Comparison of ENCODE assay signal across 8 cellular contexts in genomic region chr1:70354332-70355110, GRCh38. TPM values are rescaled to one million over a fixed set of nuclear protein-coding genes. Genes with fewer than 3 reads are reported as not detected.
A peak's percentile ranks its signal among the peaks of the same experiment; 100 is the strongest.
DNase-seq lines count a peak whose midpoint lies in the region; ATAC-seq and TF ChIP-seq lines count a peak whose summit lies in the region.

TSS of gene ANKRD13C (minus strand) at chr1:70354722. CDS start at chr1:70354408, 314 bp downstream.

- ATAC-seq in RWPE2 (ENCODE audit: low read depth), result peak; percentile 88
- ATAC-seq in natural killer cell treated with Interleukin-12 subunit alpha and Interleukin-12 subunit beta and Interleukin-15 and Interleukin-18, amount 100 ng/mL, for 72 hours, result peak; percentile 96 to 98
- peak; percentile 95 for ATAC-seq in stimulated activated naive CD8-positive, alpha-beta T cell treated with anti-CD3 and anti-CD28 coated beads, Interleukin-15, Interleukin-2, amounts not matched to agents 100 U/mL and 50 U/mL, for 24 hours

- H3K36me3 ChIP-seq in RWPE2 (ENCODE audit: low read depth), result peaks cover 30% of the 10 kb centered on the region

- H3K4me1 ChIP-seq in RWPE2 (ENCODE audit: insufficient read depth, poor library complexity, severe bottlenecking), result peaks cover 12% of the 10 kb centered on the region

- peak within 1 kb of the TSS; percentile 98 for H3K27ac Mint-ChIP-seq in natural killer cell treated with Interleukin-12 subunit alpha and Interleukin-12 subunit beta and Interleukin-15 and Interleukin-18, amount 100 ng/mL, for 72 hours

- H3K9me3 ChIP-seq in RWPE2 (ENCODE audit: severe bottlenecking), result no peaks in the 10 kb centered on the region

- H3K4me3 Mint-ChIP-seq in natural killer cell treated with Interleukin-12 subunit alpha and Interleukin-12 subunit beta and Interleukin-15 and Interleukin-18, amount 100 ng/mL, for 72 hours, result peak within 1 kb of the TSS; percentile 98

- DNase-seq in EL (peak; percentile 97), H4 (ENCODE audit: low spot score) (peak; percentile 96), LoVo (ENCODE audit: low spot score) (peak; percentile 93), RWPE2 (ENCODE audit: low spot score) (peak; percentile 91), fibroblast of pulmonary artery (ENCODE audit: low read depth) (peak; percentile 97)
- DNase-seq in activated T-helper 9 cell treated with anti-CD3 and anti-CD28 coated beads, Interleukin-2, amount 50 U/mL, for 16 hours (ENCODE audit: low read depth), result peak; percentile 83
- peak; percentile 96 for DNase-seq in natural killer cell treated with Interleukin-12 subunit alpha and Interleukin-12 subunit beta and Interleukin-15 and Interleukin-18, amount 100 ng/mL, for 72 hours (ENCODE audit: low spot score)
- peak; percentile 88 for DNase-seq in stimulated activated naive CD8-positive, alpha-beta T cell treated with anti-CD3 and anti-CD28 coated beads, Interleukin-15, Interleukin-2, amounts not matched to agents 100 U/mL and 50 U/mL, for 24 hours

- H3K36me3 Mint-ChIP-seq in natural killer cell treated with Interleukin-12 subunit alpha and Interleukin-12 subunit beta and Interleukin-15 and Interleukin-18, amount 100 ng/mL, for 72 hours, result peaks cover 20% of the 10 kb centered on the region

- H3K9me3 Mint-ChIP-seq in natural killer cell treated with Interleukin-12 subunit alpha and Interleukin-12 subunit beta and Interleukin-15 and Interleukin-18, amount 100 ng/mL, for 72 hours, result no peaks in the 10 kb centered on the region

- no peaks in the 10 kb centered on the region for H3K27me3 Mint-ChIP-seq in natural killer cell treated with Interleukin-12 subunit alpha and Interleukin-12 subunit beta and Interleukin-15 and Interleukin-18, amount 100 ng/mL, for 72 hours

- H3K4me1 Mint-ChIP-seq in natural killer cell treated with Interleukin-12 subunit alpha and Interleukin-12 subunit beta and Interleukin-15 and Interleukin-18, amount 100 ng/mL, for 72 hours (ENCODE audit: low read depth in 2 of 2), result peaks cover 22 to 34% of the 10 kb centered on the region in 2 donors

- H3K4me3 ChIP-seq in RWPE2 (ENCODE audit: severe bottlenecking) (peak within 1 kb of the TSS; percentile 95), fibroblast of pulmonary artery (replicated peaks; ENCODE audit: low read depth, low read length) (peak within 1 kb of the TSS; percentile 94)

- H3K27me3 ChIP-seq in RWPE2 (ENCODE audit: insufficient read depth, poor library complexity, severe bottlenecking), result no peaks in the 10 kb centered on the region

- TF ChIP-seq CTCF in RWPE2 (IDR thresholded peaks at IDR 0.05; ENCODE audit: poor library complexity, severe bottlenecking), result peak; percentile 4
- TF ChIP-seq CTCF in fibroblast of pulmonary artery (IDR thresholded peaks at IDR 0.05; ENCODE audit: low read length, missing control alignments), result no peak

- peak within 1 kb of the TSS; percentile 65 for H3K27ac ChIP-seq in RWPE2 (ENCODE audit: poor library complexity, severe bottlenecking)

RNA-seq across cellular contexts. Expression of gene ANKRD13C, which starts in this region (rescaled TPM):
- 24.2 and 29.9 TPM in 2 replicates for total RNA-seq in H4 (2014; rRNA removed; shearing (Covaris generic))
- 10 to 100 TPM; 27.0 to 33.2 TPM for total RNA-seq in natural killer cell treated with Interleukin-12 subunit alpha and Interleukin-12 subunit beta and Interleukin-15 and Interleukin-18, amount 100 ng/mL, for 72 hours

Comparison
In these comparisons a context has a peak if more than half of its experiments do, and no peak if none do; other contexts are left out.
1. Peak in every context shown above with its lines: DNase-seq, ATAC-seq, H3K4me3 ChIP-seq and H3K27ac ChIP-seq.